Comparison of ENCODE assay signal across 19 cellular contexts in genomic region chr6:158109744-158110143, GRCh38.
"Had no signal": no experiment of that assay in that cellular context is flagged by ENCODE, and none has a peak within 500 bp of the region (broad histone marks: within the 10 kb centered on the region; RNA-seq: fewer than 3 reads in every experiment).

No MANE protein-coding gene starts in this region.

- ATAC-seq: activated CD4-positive, alpha-beta T cell treated with anti-CD3 and anti-CD28 coated beads for 36 hours; heart left ventricle; left colon; stimulated activated naive B cell treated with anti-CD40 and anti-IgM and Interleukin-4, amounts not matched to agents 10 μg/mL and 1 μg/mL and 100 μg/mL, for 72 hours had no signal

- H3K4me3 Mint-ChIP-seq: activated CD4-positive, alpha-beta T cell treated with anti-CD3 and anti-CD28 coated beads for 36 hours; activated naive CD4-positive, alpha-beta T cell treated with anti-CD3 and anti-CD28 coated beads, Interleukin-2, amount 50 U/mL, for 24 hours; naive B cell; stimulated activated naive B cell treated with anti-CD40 and anti-IgM and Interleukin-4, amounts not matched to agents 10 μg/mL and 1 μg/mL and 100 μg/mL, for 72 hours; type B pancreatic cell had no signal

- H3K4me1 Mint-ChIP-seq: activated CD4-positive, alpha-beta T cell treated with anti-CD3 and anti-CD28 coated beads for 36 hours; activated naive CD4-positive, alpha-beta T cell treated with anti-CD3 and anti-CD28 coated beads, Interleukin-2, amount 50 U/mL, for 24 hours; naive B cell had no signal

- H3K4me3 ChIP-seq: heart left ventricle, lung, right lobe of liver, suprapubic skin had no signal

- FAIRE-seq: frontal cortex had no signal

- H3K9me3 Mint-ChIP-seq: activated naive CD4-positive, alpha-beta T cell treated with anti-CD3 and anti-CD28 coated beads, Interleukin-2, amount 50 U/mL, for 24 hours; naive B cell; stimulated activated naive B cell treated with anti-CD40 and anti-IgM and Interleukin-4, amounts not matched to agents 10 μg/mL and 1 μg/mL and 100 μg/mL, for 72 hours; type B pancreatic cell had no signal

- DNase-seq: activated CD4-positive, alpha-beta T cell treated with anti-CD3 and anti-CD28 coated beads for 36 hours; activated effector memory CD4-positive, alpha-beta T cell treated with Interleukin-2 at 50 U/mL for 16 hours; amygdala; brain microvascular endothelial cell; dermis blood vessel endothelial cell; heart left ventricle; left colon; naive B cell; right lobe of liver; stimulated activated CD4-positive, alpha-beta T cell treated with anti-CD3 and anti-CD28 coated beads, Interleukin-2, amount 100 ng/mL, for 24 hours; stimulated activated naive B cell treated with anti-CD40 and anti-IgM and Interleukin-4, amounts not matched to agents 10 μg/mL and 1 μg/mL and 100 μg/mL, for 72 hours; T1000 had no signal

- H3K27me3 ChIP-seq: brain microvascular endothelial cell, heart left ventricle, right lobe of liver, suprapubic skin had no signal

- H3K4me1 ChIP-seq: heart left ventricle, right lobe of liver, suprapubic skin had no signal

- H3K27ac ChIP-seq: brain microvascular endothelial cell, heart left ventricle, right lobe of liver, suprapubic skin, VCaP had no signal

- H3K27me3 Mint-ChIP-seq: activated CD4-positive, alpha-beta T cell treated with anti-CD3 and anti-CD28 coated beads for 36 hours; activated naive CD4-positive, alpha-beta T cell treated with anti-CD3 and anti-CD28 coated beads, Interleukin-2, amount 50 U/mL, for 24 hours; naive B cell; progenitor cell of endocrine pancreas; stimulated activated naive B cell treated with anti-CD40 and anti-IgM and Interleukin-4, amounts not matched to agents 10 μg/mL and 1 μg/mL and 100 μg/mL, for 72 hours; type B pancreatic cell had no signal

- H3K9me3 ChIP-seq: heart left ventricle, right lobe of liver, suprapubic skin had no signal

- H3K27ac Mint-ChIP-seq: activated CD4-positive, alpha-beta T cell treated with anti-CD3 and anti-CD28 coated beads for 36 hours; activated naive CD4-positive, alpha-beta T cell treated with anti-CD3 and anti-CD28 coated beads, Interleukin-2, amount 50 U/mL, for 24 hours; naive B cell; progenitor cell of endocrine pancreas; stimulated activated naive B cell treated with anti-CD40 and anti-IgM and Interleukin-4, amounts not matched to agents 10 μg/mL and 1 μg/mL and 100 μg/mL, for 72 hours; type B pancreatic cell had no signal
